Comparison of ENCODE assay signal across 10 cellular contexts in the genomic region with DNA sequence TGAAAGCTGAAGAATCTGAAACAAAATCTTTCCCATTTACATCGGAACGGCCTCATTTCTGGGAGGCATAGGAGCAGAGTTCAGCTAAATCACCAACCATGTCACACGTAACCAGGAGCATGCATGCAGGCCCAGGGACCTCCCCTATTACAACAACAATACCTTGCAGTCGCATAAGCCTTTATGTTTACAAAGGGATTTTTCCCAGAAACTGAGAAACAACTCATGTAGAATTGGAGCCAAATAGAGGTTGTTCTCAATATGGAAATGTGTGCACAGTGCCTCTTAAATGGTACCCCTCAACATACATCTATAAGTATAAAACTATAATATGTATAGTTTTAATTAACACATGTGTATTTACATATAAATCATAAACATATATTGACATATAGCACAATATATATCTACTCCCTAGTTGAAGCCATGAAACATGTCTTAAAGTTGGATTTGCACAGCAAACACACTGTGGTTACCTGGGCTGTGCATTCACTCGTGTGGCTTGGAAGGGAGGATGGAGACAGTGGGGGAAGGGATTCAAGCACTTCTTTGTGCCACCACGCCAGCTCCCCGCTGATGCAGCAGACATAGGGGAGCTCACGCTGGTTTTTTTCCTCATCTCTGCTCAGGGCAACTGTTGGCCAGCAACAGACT. TPM values are rescaled to one million over a fixed set of nuclear protein-coding genes. Genes with fewer than 3 reads are reported as not detected.
A peak's percentile ranks its signal among the peaks of the same experiment; 100 is the strongest.
DNase-seq lines count a peak whose midpoint lies in the region; ATAC-seq and TF ChIP-seq lines count a peak whose summit lies in the region.
"Had no signal": no experiment of that assay in that cellular context is flagged by ENCODE, and none has a peak within 500 bp of the region (broad histone marks: within the 10 kb centered on the region; RNA-seq: fewer than 3 reads in every experiment).

No MANE protein-coding gene starts in this region.

- TF ChIP-seq CTCF in mammary epithelial cell (conservative IDR thresholded peaks at IDR 0.05 in 1 of 2, IDR thresholded peaks at IDR 0.05 in 1 of 2; ENCODE audit: extremely low read depth in 1 of 2, insufficient read depth in 1 of 2, low read depth in 1 of 2, low read length in 2 of 2) (no peak), MM.1S (IDR thresholded peaks at IDR 0.05; ENCODE audit: low read length) (no peak)

- H4K20me1 ChIP-seq in mammary epithelial cell (ENCODE audit: insufficient read depth, low read length) = no peaks in the 10 kb centered on the region
- no peaks in the 10 kb centered on the region for H4K20me1 ChIP-seq in MM.1S (ENCODE audit: insufficient read depth, low read length)

- dilution Hi-C loops in mammary epithelial cell (cut with HindIII; ENCODE audit: low sequenced_read_pairs) = no loop called here

- no peaks in the 10 kb centered on the region for H3K9me3 ChIP-seq in mammary epithelial cell (replicated peaks; ENCODE audit: insufficient read depth, low read length)
- no peaks in the 10 kb centered on the region for H3K9me3 ChIP-seq in MM.1S (replicated peaks; ENCODE audit: insufficient read depth, low read length)
- H3K9me3 ChIP-seq: psoas muscle had no signal

- intact Hi-C loops in mammary epithelial cell (cut with micrococcal nuclease) = loop anchor here (5.0 kb wide), 2 partner anchors 64 to 109 kb away; no protein-coding TSS in a partner anchor

- H3K4me2 ChIP-seq in mammary epithelial cell (ENCODE audit: insufficient read depth, low read depth, low read length) = no peak overlapping the region
- no peak overlapping the region for H3K4me2 ChIP-seq in MM.1S (ENCODE audit: low read depth, low read length)

- 80% methylated on average over 8 of the region's 8 CpGs for WGBS in mammary epithelial cell (ENCODE audit: low coverage, missing lambda C conversion rate)

- peaks cover 59% of the 10 kb centered on the region for H3K4me1 ChIP-seq in ACC112 (ENCODE audit: control insufficient read depth, insufficient read depth, low read length, unreplicated experiment)
- H3K4me1 ChIP-seq in mammary epithelial cell (ENCODE audit: insufficient read depth, low read length) = peaks cover 71% of the 10 kb centered on the region
- H3K4me1 ChIP-seq in MM.1S (ENCODE audit: low read length) = no peaks in the 10 kb centered on the region
- H3K4me1 ChIP-seq: psoas muscle had no signal

- BruUV-seq in mammary epithelial cell (replicated peaks; lab: Mats Ljungman, UMichigan) = no TSS peak

- H3K27ac ChIP-seq in ACC112 (ENCODE audit: low read depth, low read length) (peak overlapping the region; percentile 94), mammary epithelial cell (ENCODE audit: insufficient read depth, low read depth, low read length) (peak overlapping the region; percentile 4), MM.1S (ENCODE audit: low read length) (no peak overlapping the region)

- H3K79me2 ChIP-seq in ACC112 (ENCODE audit: control insufficient read depth, insufficient read depth, low read length, unreplicated experiment) (no peaks in the 10 kb centered on the region), mammary epithelial cell (ENCODE audit: insufficient read depth, low read length) (no peaks in the 10 kb centered on the region), MM.1S (ENCODE audit: low read length) (no peaks in the 10 kb centered on the region)

- H3K9me2 ChIP-seq in MM.1S (replicated peaks; ENCODE audit: insufficient read depth, low read length) = no peaks in the 10 kb centered on the region

- H3K9ac ChIP-seq in mammary epithelial cell (ENCODE audit: insufficient read depth, low read length) (no peak overlapping the region), MM.1S (ENCODE audit: low read length) (no peak overlapping the region)

- no peak overlapping the region for H2AFZ ChIP-seq in ACC112 (ENCODE audit: low read length, unreplicated experiment)
- no peak overlapping the region for H2AFZ ChIP-seq in mammary epithelial cell (ENCODE audit: low read depth, low read length)
- no peak overlapping the region for H2AFZ ChIP-seq in MM.1S (ENCODE audit: low read length)

- H3K27me3 ChIP-seq in ACC112 (ENCODE audit: insufficient read depth, low read length) = no peaks in the 10 kb centered on the region
- no peaks in the 10 kb centered on the region for H3K27me3 ChIP-seq in mammary epithelial cell (ENCODE audit: insufficient read depth, low read length)
- H3K27me3 ChIP-seq in MM.1S (replicated peaks; ENCODE audit: insufficient read depth, low read length) = no peaks in the 10 kb centered on the region

- in situ Hi-C loops in mammary epithelial cell (cut with MboI; ENCODE audit: low sequenced_read_pairs in 2 of 2) = loop anchor here in 1 of 2 donors (10.0 kb wide), 1 partner anchor 217 kb away; no protein-coding TSS in a partner anchor

- DNase-seq in mammary epithelial cell (no peak), T-helper 9 cell (no peak), H4 (ENCODE audit: low spot score) (no peak), MM.1S (no peak)
- DNase-seq: NCI-H1436 treated with DMSO at 0.1 percent for 48 hours had no signal

- peak; percentile 3 for ATAC-seq in GM19043 (IDR thresholded peaks at IDR 0.05; ENCODE audit: low read depth, unreplicated experiment)
- ATAC-seq in HG03097 (IDR thresholded peaks at IDR 0.05; ENCODE audit: low FRiP score, unreplicated experiment) = peak; percentile 16
- ATAC-seq in esophagus mucosa = no peak

- H3K36me3 ChIP-seq in ACC112 (ENCODE audit: insufficient read depth, low read length) (peaks cover 46% of the 10 kb centered on the region), mammary epithelial cell (ENCODE audit: insufficient read depth, low read length) (peaks cover 1% of the 10 kb centered on the region), MM.1S (replicated peaks; ENCODE audit: insufficient read depth, low read length) (peaks cover 17% of the 10 kb centered on the region; the same call in 1 of the 2 replicates)

- CTCF ChIA-PET in mammary epithelial cell (lab: Charles Lee; ENCODE audit: low non-redundant PET) = no interaction called here

- no peak overlapping the region for H3K4me3 ChIP-seq in ACC112 (ENCODE audit: low read depth, low read length)
- H3K4me3 ChIP-seq in mammary epithelial cell (replicated peaks in 1 of 3; ENCODE audit: insufficient read depth in 1 of 3, low read depth in 2 of 3, low read length in 3 of 3) = no peak overlapping the region
- H3K4me3 ChIP-seq in MM.1S (ENCODE audit: low read length) = no peak overlapping the region
- H3K4me3 ChIP-seq: psoas muscle had no signal

- no peaks in the 10 kb centered on the region for H3F3A ChIP-seq in MM.1S (ENCODE audit: insufficient read depth, low read length)

RNA-seq across cellular contexts. Expression of a gene that starts 35.0 kb away (rescaled TPM):
- total RNA-seq in mammary epithelial cell = 1 to 10 TPM in 1 of 2 donors, under 1 TPM in 1; 0.35 to 1.5 TPM
- 0.03 TPM for polyA plus RNA-seq in mammary epithelial cell
- not detected for polyA minus RNA-seq in mammary epithelial cell
- 0.64 and 1.5 TPM in 2 replicates for total RNA-seq in H4 (2014; rRNA removed; shearing (Covaris generic))
- total RNA-seq in esophagus mucosa = 0.20 TPM
